Comparison of ENCODE assay signal across 15 cellular contexts in the genomic region with DNA sequence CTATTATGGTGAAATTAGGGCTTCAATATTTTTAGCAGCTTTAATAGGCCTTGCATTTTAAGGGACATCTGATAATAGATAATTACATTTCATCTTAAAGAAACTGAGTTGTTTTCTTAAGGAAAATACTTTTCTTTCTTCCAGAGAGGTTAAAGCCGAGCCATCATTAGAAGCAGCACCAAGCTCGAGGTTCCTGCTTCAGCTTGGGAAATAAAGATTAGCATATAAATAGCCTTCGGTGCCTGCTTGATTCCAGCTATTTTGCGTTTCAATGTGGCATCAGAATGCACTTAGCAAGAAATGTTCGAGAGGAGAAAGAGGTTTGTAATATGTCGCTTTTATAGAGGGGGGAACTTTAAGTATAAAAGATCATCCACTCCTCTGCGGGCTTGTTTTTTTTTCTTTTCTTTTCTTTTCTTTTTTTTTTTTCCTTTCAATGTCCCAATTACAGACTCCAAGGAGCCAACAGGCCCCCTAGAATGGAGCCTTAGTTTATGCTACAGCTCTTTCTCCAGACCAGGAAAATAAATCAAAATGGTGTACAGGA.
A peak's percentile ranks its signal among the peaks of the same experiment; 100 is the strongest.
DNase-seq lines count a peak whose midpoint lies in the region; ATAC-seq, FAIRE-seq and TF ChIP-seq lines count a peak whose summit lies in the region.
"Had no signal": no experiment of that assay in that cellular context is flagged by ENCODE, and none has a peak within 500 bp of the region (broad histone marks: within the 10 kb centered on the region; RNA-seq: fewer than 3 reads in every experiment).

No MANE protein-coding gene starts in this region.

- no peak for FAIRE-seq in endothelial cell of umbilical vein (lab: Jason Lieb, UNC)
- FAIRE-seq: GM19239 had no signal

- peak overlapping the region; percentile 32 for H2AFZ ChIP-seq in endothelial cell of umbilical vein (ENCODE audit: low read depth, low read length)

- H3K27ac ChIP-seq in endothelial cell of umbilical vein (ENCODE audit: insufficient read depth, low read depth, low read length) (peak overlapping the region; percentile 47), vagina (peak overlapping the region; percentile 29)

- POLR2A ChIA-PET in endothelial cell of umbilical vein (lab: Charles Lee): no interaction called here
- POLR2A ChIA-PET in activated CD4-positive, alpha-beta memory T cell treated with anti-CD3 and anti-CD28 coated beads for 36 hours (lab: Charles Lee): no interaction called here

- no peaks in the 10 kb centered on the region for H3K9me1 ChIP-seq in endothelial cell of umbilical vein (replicated peaks; ENCODE audit: control insufficient read depth, extremely low read depth, insufficient read depth, low read length)

- DNase-seq in NCI-H2227 (lab: John Stamatoyannopoulos, UW; ENCODE audit: unreplicated experiment) (peak; percentile 37), NCI-H2227 treated with DMSO at 0.1 percent for 48 hours (lab: John Stamatoyannopoulos, UW) (no peak), endothelial cell of umbilical vein (ENCODE audit: low read depth, low spot score) (no peak), midbrain (lab: John Stamatoyannopoulos, UW) (peak; percentile 49), vagina (ENCODE audit: extremely low spot score in 2 of 2) (no peak)
- no peak for DNase-seq in activated CD4-positive, alpha-beta memory T cell treated with anti-CD3 and anti-CD28 coated beads for 36 hours
- no peak for DNase-seq in activated T-helper 2 cell treated with anti-CD3 and anti-CD28 coated beads, Interferon-gamma antibody, Interleukin-2, Interleukin-4, amounts not matched to agents 10 μg/mL and 5 μg/mL and 100 μg/mL, durations not matched to agents 14 hours and 24 hours and 36 hours (ENCODE audit: low spot score)
- DNase-seq: 8988T; activated effector memory CD4-positive, alpha-beta T cell treated with Interleukin-2 at 50 U/mL for 16 hours; NCI-H2029 treated with DMSO at 0.1 percent for 48 hours; NCI-H69 had no signal

- H3K4me2 ChIP-seq in endothelial cell of umbilical vein (ENCODE audit: insufficient read depth, low read length): peak overlapping the region; percentile 65

- no peak for ATAC-seq in HG03280 (IDR thresholded peaks at IDR 0.05; ENCODE audit: unreplicated experiment)

- H3K27me3 ChIP-seq in endothelial cell of umbilical vein (ENCODE audit: control insufficient read depth in 2 of 2, insufficient read depth in 2 of 2, low read length in 2 of 2) (peaks cover 15 to 29% of the 10 kb centered on the region in 2 experiments), vagina (no peaks in the 10 kb centered on the region)

- TF ChIP-seq POLR2A in endothelial cell of umbilical vein (IDR thresholded peaks at IDR 0.05; ENCODE audit: low read depth, low read length) (no peak), vagina (IDR thresholded peaks at IDR 0.05) (no peak)

- H3K4me1 ChIP-seq in endothelial cell of umbilical vein (ENCODE audit: control insufficient read depth, extremely low read depth, insufficient read depth, low read length): peaks cover 18% of the 10 kb centered on the region
- peaks cover 43% of the 10 kb centered on the region for H3K4me1 ChIP-seq in vagina

- H3K36me3 ChIP-seq in endothelial cell of umbilical vein (ENCODE audit: control insufficient read depth in 2 of 2, extremely low read depth in 1 of 2, insufficient read depth in 2 of 2, low read length in 2 of 2) (no peaks in the 10 kb centered on the region), vagina (no peaks in the 10 kb centered on the region)

- no peak overlapping the region for H3K4me3 Mint-ChIP-seq in activated CD4-positive, alpha-beta memory T cell treated with anti-CD3 and anti-CD28 coated beads for 36 hours
- H3K4me3 Mint-ChIP-seq in activated T-helper 2 cell treated with anti-CD3 and anti-CD28 coated beads, Interferon-gamma antibody, Interleukin-2, Interleukin-4, amounts not matched to agents 10 μg/mL and 5 μg/mL and 100 μg/mL, durations not matched to agents 14 hours and 24 hours and 36 hours (ENCODE audit: low read depth): no peak overlapping the region
- H3K4me3 Mint-ChIP-seq: dendritic cell treated with granulocyte-macrophage colony-stimulating factor and Interleukin-4, amounts not matched to agents 40 ng/mL and 50 ng/mL, for 4 days had no signal

- H3K9me3 ChIP-seq in endothelial cell of umbilical vein (replicated peaks; ENCODE audit: control insufficient read depth, insufficient read depth, low read length) (no peaks in the 10 kb centered on the region), vagina (no peaks in the 10 kb centered on the region)

- H3K9me3 Mint-ChIP-seq in activated CD4-positive, alpha-beta memory T cell treated with anti-CD3 and anti-CD28 coated beads for 36 hours: no peaks in the 10 kb centered on the region
- no peaks in the 10 kb centered on the region for H3K9me3 Mint-ChIP-seq in activated T-helper 2 cell treated with anti-CD3 and anti-CD28 coated beads, Interferon-gamma antibody, Interleukin-2, Interleukin-4, amounts not matched to agents 10 μg/mL and 5 μg/mL and 100 μg/mL, durations not matched to agents 14 hours and 24 hours and 36 hours
- H3K9me3 Mint-ChIP-seq: dendritic cell treated with granulocyte-macrophage colony-stimulating factor and Interleukin-4, amounts not matched to agents 40 ng/mL and 50 ng/mL, for 4 days had no signal

- H4K20me1 ChIP-seq in endothelial cell of umbilical vein (replicated peaks; ENCODE audit: control insufficient read depth, extremely low read depth, insufficient read depth, low read length): no peaks in the 10 kb centered on the region

- H3K27ac Mint-ChIP-seq in activated CD4-positive, alpha-beta memory T cell treated with anti-CD3 and anti-CD28 coated beads for 36 hours: no peak overlapping the region
- no peak overlapping the region for H3K27ac Mint-ChIP-seq in activated T-helper 2 cell treated with anti-CD3 and anti-CD28 coated beads, Interferon-gamma antibody, Interleukin-2, Interleukin-4, amounts not matched to agents 10 μg/mL and 5 μg/mL and 100 μg/mL, durations not matched to agents 14 hours and 24 hours and 36 hours
- H3K27ac Mint-ChIP-seq: dendritic cell treated with granulocyte-macrophage colony-stimulating factor and Interleukin-4, amounts not matched to agents 40 ng/mL and 50 ng/mL, for 4 days; progenitor cell of endocrine pancreas had no signal

- TF ChIP-seq CTCF in endothelial cell of umbilical vein (IDR thresholded peaks at IDR 0.05; ENCODE audit: extremely low read depth in 1 of 2, insufficient read depth in 1 of 2, low read depth in 1 of 2, low read length in 2 of 2): no peak
- TF ChIP-seq CTCF in vagina (IDR thresholded peaks at IDR 0.05): no peak

- CTCF ChIA-PET in endothelial cell of umbilical vein (lab: Charles Lee): interaction anchor here (0.8 to 1.2 kb wide), 2 partner anchors 78 to 486 kb away, joined by 3 read pairs; no protein-coding TSS in a partner anchor
- CTCF ChIA-PET in activated CD4-positive, alpha-beta memory T cell treated with anti-CD3 and anti-CD28 coated beads for 36 hours (lab: Charles Lee): no interaction called here

- dilution Hi-C loops in endothelial cell of umbilical vein (cut with MboI; ENCODE audit: extremely low pct_ligation_motif_present, low sequenced_read_pairs): no loop called here

- no peaks in the 10 kb centered on the region for H3K79me2 ChIP-seq in endothelial cell of umbilical vein (ENCODE audit: control insufficient read depth, insufficient read depth, low read length)

- peaks cover 62% of the 10 kb centered on the region for H3K27me3 Mint-ChIP-seq in activated CD4-positive, alpha-beta memory T cell treated with anti-CD3 and anti-CD28 coated beads for 36 hours
- H3K27me3 Mint-ChIP-seq in activated T-helper 2 cell treated with anti-CD3 and anti-CD28 coated beads, Interferon-gamma antibody, Interleukin-2, Interleukin-4, amounts not matched to agents 10 μg/mL and 5 μg/mL and 100 μg/mL, durations not matched to agents 14 hours and 24 hours and 36 hours (ENCODE audit: low read depth): peaks cover 56% of the 10 kb centered on the region

- H3K4me3 ChIP-seq in endothelial cell of umbilical vein (replicated peaks in 1 of 3; ENCODE audit: insufficient read depth in 1 of 3, low read depth in 1 of 3, low read length in 3 of 3): no peak overlapping the region
- peak overlapping the region in 1 of 2 donors; percentile 27 for H3K4me3 ChIP-seq in vagina

- peaks cover 3% of the 10 kb centered on the region for H3K4me1 Mint-ChIP-seq in activated CD4-positive, alpha-beta memory T cell treated with anti-CD3 and anti-CD28 coated beads for 36 hours (ENCODE audit: low read depth)
- H3K4me1 Mint-ChIP-seq in activated T-helper 2 cell treated with anti-CD3 and anti-CD28 coated beads, Interferon-gamma antibody, Interleukin-2, Interleukin-4, amounts not matched to agents 10 μg/mL and 5 μg/mL and 100 μg/mL, durations not matched to agents 14 hours and 24 hours and 36 hours (ENCODE audit: low read depth): no peaks in the 10 kb centered on the region

- no TSS peak for BruUV-seq in endothelial cell of umbilical vein (replicated peaks; lab: Mats Ljungman, UMichigan)

- peak overlapping the region; percentile 34 for H3K9ac ChIP-seq in endothelial cell of umbilical vein (replicated peaks; ENCODE audit: extremely low read depth, insufficient read depth, low read length)

- H3K36me3 Mint-ChIP-seq in activated CD4-positive, alpha-beta memory T cell treated with anti-CD3 and anti-CD28 coated beads for 36 hours: no peaks in the 10 kb centered on the region
- H3K36me3 Mint-ChIP-seq in activated T-helper 2 cell treated with anti-CD3 and anti-CD28 coated beads, Interferon-gamma antibody, Interleukin-2, Interleukin-4, amounts not matched to agents 10 μg/mL and 5 μg/mL and 100 μg/mL, durations not matched to agents 14 hours and 24 hours and 36 hours (ENCODE audit: low read depth): no peaks in the 10 kb centered on the region

- intact Hi-C loops in endothelial cell of umbilical vein (cut with micrococcal nuclease): loop anchor here (5.0 kb wide), 3 partner anchors 60 to 700 kb away; no protein-coding TSS in a partner anchor
- intact Hi-C loops in vagina (cut with DNase I): no loop called here
- intact Hi-C loops in activated CD4-positive, alpha-beta memory T cell treated with anti-CD3 and anti-CD28 coated beads for 36 hours (cut with micrococcal nuclease): no loop called here
- intact Hi-C loops in activated T-helper 2 cell treated with anti-CD3 and anti-CD28 coated beads, Interferon-gamma antibody, Interleukin-2, Interleukin-4, amounts not matched to agents 10 μg/mL and 5 μg/mL and 100 μg/mL, durations not matched to agents 14 hours and 24 hours and 36 hours (cut with micrococcal nuclease): no loop called here

TF ChIP-seq in endothelial cell of umbilical vein, 7 proteins besides CTCF, POLR2A, EP300 and RAD21 (continues in another document):
- TF ChIP-seq GATA2 (IDR thresholded peaks at IDR 0.05; ENCODE audit: insufficient read depth, insufficient read length, low read depth, low read length): no peak
- TF ChIP-seq EZH2 (IDR thresholded peaks at IDR 0.05; ENCODE audit: borderline replicate concordance, low read depth, low read length, severe bottlenecking): no peak
- TF ChIP-seq MYC (IDR thresholded peaks at IDR 0.05; ENCODE audit: low read depth, low read length): no peak
- no peak for TF ChIP-seq POLR2AphosphoS5 (IDR thresholded peaks at IDR 0.05; ENCODE audit: insufficient read depth, low read depth, low read length)
- TF ChIP-seq JUN (IDR thresholded peaks at IDR 0.05; ENCODE audit: borderline replicate concordance, insufficient read depth, insufficient read length, low read depth): no peak
- TF ChIP-seq FOS (IDR thresholded peaks at IDR 0.05; ENCODE audit: borderline replicate concordance, insufficient read depth, low read length): no peak

Comparison
In these comparisons a context has a peak if more than half of its experiments do, and no peak if none do; other contexts are left out.
1. DNase-seq: peak in NCI-H2227 (single experiment) and midbrain (single experiment); none in NCI-H2227 treated with DMSO at 0.1 percent for 48 hours (single experiment), endothelial cell of umbilical vein (single experiment), vagina (0 of 2), activated CD4-positive, alpha-beta memory T cell treated with anti-CD3 and anti-CD28 coated beads for 36 hours (single experiment) and activated T-helper 2 cell treated with anti-CD3 and anti-CD28 coated beads, Interferon-gamma antibody, Interleukin-2, Interleukin-4, amounts not matched to agents 10 μg/mL and 5 μg/mL and 100 μg/mL, durations not matched to agents 14 hours and 24 hours and 36 hours (single experiment).